1 cellular context compared by ENCODE assay signal in genomic region chr19:6230991-6231448, GRCh38.
TF ChIP-seq lines count a peak whose summit lies in the region.

No MANE protein-coding gene starts in this region.

TF ChIP-seq in liver, 16 proteins besides CTCF, POLR2A, EP300 and RAD21 (continued from another document):
- TF ChIP-seq, protein P1, sequence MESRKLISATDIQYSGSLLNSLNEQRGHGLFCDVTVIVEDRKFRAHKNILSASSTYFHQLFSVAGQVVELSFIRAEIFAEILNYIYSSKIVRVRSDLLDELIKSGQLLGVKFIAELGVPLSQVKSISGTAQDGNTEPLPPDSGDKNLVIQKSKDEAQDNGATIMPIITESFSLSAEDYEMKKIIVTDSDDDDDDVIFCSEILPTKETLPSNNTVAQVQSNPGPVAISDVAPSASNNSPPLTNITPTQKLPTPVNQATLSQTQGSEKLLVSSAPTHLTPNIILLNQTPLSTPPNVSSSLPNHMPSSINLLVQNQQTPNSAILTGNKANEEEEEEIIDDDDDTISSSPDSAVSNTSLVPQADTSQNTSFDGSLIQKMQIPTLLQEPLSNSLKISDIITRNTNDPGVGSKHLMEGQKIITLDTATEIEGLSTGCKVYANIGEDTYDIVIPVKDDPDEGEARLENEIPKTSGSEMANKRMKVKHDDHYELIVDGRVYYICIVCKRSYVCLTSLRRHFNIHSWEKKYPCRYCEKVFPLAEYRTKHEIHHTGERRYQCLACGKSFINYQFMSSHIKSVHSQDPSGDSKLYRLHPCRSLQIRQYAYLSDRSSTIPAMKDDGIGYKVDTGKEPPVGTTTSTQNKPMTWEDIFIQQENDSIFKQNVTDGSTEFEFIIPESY (IDR thresholded peaks at IDR 0.05) = no peak
- TF ChIP-seq FOXA1 (IDR thresholded peaks at IDR 0.05) (no peak), HNF4G (IDR thresholded peaks at IDR 0.05) (peak; percentile 4), NR2F2 (IDR thresholded peaks at IDR 0.05) (no peak), JUND (IDR thresholded peaks at IDR 0.05) (no peak), EGR1 (IDR thresholded peaks at IDR 0.05; ENCODE audit: low read depth in 2 of 2) (no peak), GABPA (IDR thresholded peaks at IDR 0.05 in 1 of 2, conservative IDR thresholded peaks at IDR 0.05 in 1 of 2) (no peak), FOXA2 (IDR thresholded peaks at IDR 0.05) (no peak), TAF1 (conservative IDR thresholded peaks at IDR 0.05) (no peak), RXRA (IDR thresholded peaks at IDR 0.05) (peak; percentile 61 to 70), SP1 (IDR thresholded peaks at IDR 0.05) (peak; percentile 55)
- TF ChIP-seq, protein P2, sequence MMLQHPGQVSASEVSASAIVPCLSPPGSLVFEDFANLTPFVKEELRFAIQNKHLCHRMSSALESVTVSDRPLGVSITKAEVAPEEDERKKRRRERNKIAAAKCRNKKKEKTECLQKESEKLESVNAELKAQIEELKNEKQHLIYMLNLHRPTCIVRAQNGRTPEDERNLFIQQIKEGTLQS (IDR thresholded peaks at IDR 0.05) = no peak
- TF ChIP-seq, protein P3, sequence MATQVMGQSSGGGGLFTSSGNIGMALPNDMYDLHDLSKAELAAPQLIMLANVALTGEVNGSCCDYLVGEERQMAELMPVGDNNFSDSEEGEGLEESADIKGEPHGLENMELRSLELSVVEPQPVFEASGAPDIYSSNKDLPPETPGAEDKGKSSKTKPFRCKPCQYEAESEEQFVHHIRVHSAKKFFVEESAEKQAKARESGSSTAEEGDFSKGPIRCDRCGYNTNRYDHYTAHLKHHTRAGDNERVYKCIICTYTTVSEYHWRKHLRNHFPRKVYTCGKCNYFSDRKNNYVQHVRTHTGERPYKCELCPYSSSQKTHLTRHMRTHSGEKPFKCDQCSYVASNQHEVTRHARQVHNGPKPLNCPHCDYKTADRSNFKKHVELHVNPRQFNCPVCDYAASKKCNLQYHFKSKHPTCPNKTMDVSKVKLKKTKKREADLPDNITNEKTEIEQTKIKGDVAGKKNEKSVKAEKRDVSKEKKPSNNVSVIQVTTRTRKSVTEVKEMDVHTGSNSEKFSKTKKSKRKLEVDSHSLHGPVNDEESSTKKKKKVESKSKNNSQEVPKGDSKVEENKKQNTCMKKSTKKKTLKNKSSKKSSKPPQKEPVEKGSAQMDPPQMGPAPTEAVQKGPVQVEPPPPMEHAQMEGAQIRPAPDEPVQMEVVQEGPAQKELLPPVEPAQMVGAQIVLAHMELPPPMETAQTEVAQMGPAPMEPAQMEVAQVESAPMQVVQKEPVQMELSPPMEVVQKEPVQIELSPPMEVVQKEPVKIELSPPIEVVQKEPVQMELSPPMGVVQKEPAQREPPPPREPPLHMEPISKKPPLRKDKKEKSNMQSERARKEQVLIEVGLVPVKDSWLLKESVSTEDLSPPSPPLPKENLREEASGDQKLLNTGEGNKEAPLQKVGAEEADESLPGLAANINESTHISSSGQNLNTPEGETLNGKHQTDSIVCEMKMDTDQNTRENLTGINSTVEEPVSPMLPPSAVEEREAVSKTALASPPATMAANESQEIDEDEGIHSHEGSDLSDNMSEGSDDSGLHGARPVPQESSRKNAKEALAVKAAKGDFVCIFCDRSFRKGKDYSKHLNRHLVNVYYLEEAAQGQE (IDR thresholded peaks at IDR 0.05) = no peak
- TF ChIP-seq, protein P4, sequence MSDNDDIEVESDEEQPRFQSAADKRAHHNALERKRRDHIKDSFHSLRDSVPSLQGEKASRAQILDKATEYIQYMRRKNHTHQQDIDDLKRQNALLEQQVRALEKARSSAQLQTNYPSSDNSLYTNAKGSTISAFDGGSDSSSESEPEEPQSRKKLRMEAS (IDR thresholded peaks at IDR 0.05) = no peak
